Comparison of ENCODE assay signal across 8 cellular contexts in the genomic region with DNA sequence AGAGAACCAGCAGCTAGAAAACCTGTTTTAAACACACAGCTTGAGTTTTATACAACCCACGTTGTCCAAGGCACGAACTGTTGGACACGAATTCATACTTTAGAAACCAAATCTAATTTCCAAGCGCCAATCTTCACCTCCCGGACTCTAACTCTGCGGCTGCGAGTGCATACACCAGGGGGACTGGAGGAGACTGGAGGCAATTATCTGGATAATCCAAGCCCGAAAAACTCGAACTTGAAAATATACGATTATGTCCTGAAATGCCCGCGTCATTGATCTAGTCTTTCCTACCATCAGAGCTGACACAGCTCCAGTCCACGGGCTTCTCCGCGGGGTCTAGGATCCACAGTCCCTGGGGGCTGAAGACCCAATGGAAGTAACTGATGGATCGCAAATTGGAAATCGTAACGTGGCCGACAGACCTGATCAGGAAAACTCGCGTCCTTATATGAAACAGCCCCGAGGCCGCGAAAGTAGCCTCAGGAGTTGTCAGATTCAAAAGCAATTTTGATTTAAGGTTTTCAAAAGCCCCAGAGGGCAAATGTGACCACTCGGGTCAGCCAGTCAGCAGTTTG. TPM values are rescaled to one million over a fixed set of nuclear protein-coding genes. Genes with fewer than 3 reads are reported as not detected.
DNase-seq lines count a peak whose midpoint lies in the region; ATAC-seq and TF ChIP-seq lines count a peak whose summit lies in the region.

No MANE protein-coding gene starts in this region.

- peak overlapping the region; percentile 75 for H3K4me3 ChIP-seq in HL-60 (replicated peaks; ENCODE audit: insufficient read depth, low read length)
- H3K4me3 ChIP-seq in WI38 (ENCODE audit: low read depth, low read length) = peak overlapping the region; percentile 67
- peak overlapping the region; percentile 76 to 79 (median 78) for H3K4me3 ChIP-seq in esophagus muscularis mucosa
- H3K4me3 ChIP-seq in ovary = peak overlapping the region; percentile 77

- no peak for DNase-seq in CD14-positive monocyte (ENCODE audit: low spot score)
- no peak for DNase-seq in HL-60 (ENCODE audit: low read depth in 1 of 2, low spot score in 1 of 2)
- DNase-seq in esophagus muscularis mucosa (ENCODE audit: extremely low spot score) = no peak
- DNase-seq in ovary = no peak
- no peak for DNase-seq in GM13976 (ENCODE audit: low spot score)

- ATAC-seq in GM19023 (IDR thresholded peaks at IDR 0.05; ENCODE audit: unreplicated experiment) (no peak), GM21515 (IDR thresholded peaks at IDR 0.05; ENCODE audit: unreplicated experiment) (no peak)

- peaks cover 0 to 27% (median 21%) of the 10 kb centered on the region in 7 donors for H3K9me3 Mint-ChIP-seq in CD14-positive monocyte

- H3K9me3 ChIP-seq in esophagus muscularis mucosa (no peaks in the 10 kb centered on the region), ovary (no peaks in the 10 kb centered on the region)

- intact Hi-C loops in CD14-positive monocyte (cut with micrococcal nuclease) (no loop called here), esophagus muscularis mucosa (cut with DNase I) (no loop called here), ovary (cut with DNase I) (loop anchor here in 1 of 4 donors (10.0 kb wide), 1 partner anchor 594 kb away; a partner anchor contains a TSS)

- H3K4me1 Mint-ChIP-seq in CD14-positive monocyte = peaks cover 40% of the 10 kb centered on the region

- H3K4me3 Mint-ChIP-seq in CD14-positive monocyte = peak overlapping the region; percentile 81 to 94

- H3K27me3 Mint-ChIP-seq in CD14-positive monocyte (ENCODE audit: low read depth in 3 of 3) = peaks cover 87 to 93% (median 88%) of the 10 kb centered on the region in 3 donors

- H3K36me3 ChIP-seq in esophagus muscularis mucosa = no peaks in the 10 kb centered on the region
- H3K36me3 ChIP-seq in ovary = no peaks in the 10 kb centered on the region

- TF ChIP-seq EP300 in esophagus muscularis mucosa (IDR thresholded peaks at IDR 0.05) = no peak
- no peak for TF ChIP-seq EP300 in ovary (IDR thresholded peaks at IDR 0.05)

- no peak overlapping the region for H3K27ac Mint-ChIP-seq in CD14-positive monocyte

- TF ChIP-seq CTCF in CD14-positive monocyte (IDR thresholded peaks at IDR 0.05) (no peak), HL-60 (IDR thresholded peaks at IDR 0.05; ENCODE audit: insufficient read depth, low read length) (no peak), WI38 (IDR thresholded peaks at IDR 0.05; ENCODE audit: low read depth, low read length) (no peak), esophagus muscularis mucosa (IDR thresholded peaks at IDR 0.05) (peak in 1 of 3 experiments; percentile 13), ovary (IDR thresholded peaks at IDR 0.05) (no peak), GM13976 (IDR thresholded peaks at IDR 0.05; ENCODE audit: borderline replicate concordance, control extremely low read depth, extremely low read depth, insufficient read depth, missing control alignments) (no peak)

- H3K27ac ChIP-seq in HL-60 (replicated peaks) = no peak overlapping the region
- H3K27ac ChIP-seq in esophagus muscularis mucosa (replicated peaks in 1 of 4) = peak overlapping the region; percentile 85 to 90 (median 88)
- H3K27ac ChIP-seq in ovary = peak overlapping the region; percentile 85 to 93

- H3K27me3 ChIP-seq in HL-60 (ENCODE audit: insufficient read depth, poor library complexity, severe bottlenecking) (peaks cover 70% of the 10 kb centered on the region), esophagus muscularis mucosa (peaks cover 0 to 75% (median 7%) of the 10 kb centered on the region in 4 donors), ovary (no peaks in the 10 kb centered on the region)

- in situ Hi-C loops in GM13976 (cut with MboI; ENCODE audit: low sequenced_read_pairs, unreplicated experiment) = no loop called here

- peaks cover 10 to 19% of the 10 kb centered on the region in 2 donors for H3K36me3 Mint-ChIP-seq in CD14-positive monocyte

- H3K4me1 ChIP-seq in esophagus muscularis mucosa = peaks cover 0 to 46% (median 40%) of the 10 kb centered on the region in 4 donors
- peaks cover 4% of the 10 kb centered on the region for H3K4me1 ChIP-seq in ovary (ENCODE audit: insufficient read depth)

- under 1% methylated on average over 24 of the region's 25 CpGs for WGBS in esophagus muscularis mucosa
- WGBS in ovary, 3 donors = 1 to 2% (median 1%) methylated on average over 25 of the region's 25 CpGs

- TF ChIP-seq POLR2A in esophagus muscularis mucosa (IDR thresholded peaks at IDR 0.05; ENCODE audit: low read depth) (no peak), ovary (IDR thresholded peaks at IDR 0.05) (no peak)

RNA-seq across cellular contexts. Expression of a gene that starts 0.8 kb away (rescaled TPM):
- polyA plus RNA-seq in CD14-positive monocyte = not detected
- 1 to 10 TPM; 1.7 to 3.1 (median 2.3) TPM for total RNA-seq in esophagus muscularis mucosa
- 10 to 100 TPM in 2 of 7 donors, 1 to 10 TPM in 5; 3.0 to 19.9 (median 5.5) TPM for total RNA-seq in ovary
- polyA plus RNA-seq in ovary = 10 to 100 TPM in 1 of 2 donors, 1 to 10 TPM in 1; 9.9 to 12.7 TPM

RNA-seq across cellular contexts. Expression of a gene that starts 42.1 kb away (rescaled TPM):
- polyA plus RNA-seq in CD14-positive monocyte (10 to 100 TPM in 1 of 2 donors, 1 to 10 TPM in 1; 8.3 to 21.9 TPM), ovary (10 to 100 TPM; 10.9 to 30.0 TPM)
- total RNA-seq in esophagus muscularis mucosa (10 to 100 TPM; 15.4 to 29.0 (median 19.9) TPM), ovary (10 to 100 TPM; 16.8 to 54.1 (median 34.9) TPM)
